In genomic region chr3:8607285-8608040, GRCh38 we compare ENCODE assay signal across 8 cellular contexts. TPM values are rescaled to one million over a fixed set of nuclear protein-coding genes. Genes with fewer than 3 reads are reported as not detected.
DNase-seq lines count a peak whose midpoint lies in the region; ATAC-seq, FAIRE-seq and TF ChIP-seq lines count a peak whose summit lies in the region.

No MANE protein-coding gene starts in this region.

- peak overlapping the region; percentile 16; the same call in 1 of the 2 replicates for H3K4me2 ChIP-seq in HepG2 (ENCODE audit: low read depth, low read length)

- CTCF ChIA-PET in HepG2 (lab: Yijun Ruan, JAX; ENCODE audit: low intra/inter-chr PET ratio, low total read pairs), result interaction anchor here (1.9 kb wide), 1 partner anchor 165 kb away, joined by 18 read pairs; no protein-coding TSS in a partner anchor

- no peaks in the 10 kb centered on the region for H3K79me2 ChIP-seq in HepG2 (ENCODE audit: insufficient read depth, low read length)

- TF ChIP-seq CTCF in GM12872 (IDR thresholded peaks at IDR 0.05; ENCODE audit: insufficient read depth, low read depth, low read length) (peak; percentile 19; the same call in 1 of the 3 replicates), LNCaP clone FGC (IDR thresholded peaks at IDR 0.05; ENCODE audit: control insufficient read depth, extremely low read depth, insufficient read depth) (peak; percentile 88), coronary artery (IDR thresholded peaks at IDR 0.05) (peak; percentile 48), HepG2 (CRISPR knock-in tag; IDR thresholded peaks at IDR 0.05) (peak; percentile 83)

- POLR2A ChIA-PET in HepG2 (lab: Yijun Ruan, JAX), result no interaction called here

- TF ChIP-seq RAD21 in HepG2 (CRISPR knock-in tag; IDR thresholded peaks at IDR 0.05), result peak; percentile 82

- no TSS peak for BruUV-seq in HepG2 (replicated peaks; lab: Mats Ljungman, UMichigan)

- no peaks in the 10 kb centered on the region for H3K36me3 ChIP-seq in HepG2 (replicated peaks in 1 of 2; ENCODE audit: control insufficient read depth in 1 of 2, insufficient read depth in 2 of 2, low read length in 2 of 2)

- no peaks in the 10 kb centered on the region for H3K27me3 ChIP-seq in HepG2 (ENCODE audit: control insufficient read depth in 1 of 2, insufficient read depth in 2 of 2, low read length in 2 of 2)

- no peak for TF ChIP-seq EP300 in HepG2 (IDR thresholded peaks at IDR 0.05; ENCODE audit: low read depth in 2 of 2, low read length in 2 of 2)
- no peak for TF ChIP-seq EP300 in HepG2 (CRISPR knock-in tag; IDR thresholded peaks at IDR 0.05; ENCODE audit: borderline replicate concordance)

- in situ Hi-C loops in HepG2 (cut with HindIII; ENCODE audit: extremely low pct_ligation_motif_present, low pct_unique_long_range_greater_than_20kb), result loop anchor here (10.0 kb wide), 1 partner anchor 283 kb away; no protein-coding TSS in a partner anchor

- no peak overlapping the region for H3K4me3 ChIP-seq in LNCaP clone FGC (ENCODE audit: low read depth, low read length)
- H3K4me3 ChIP-seq in coronary artery, result no peak overlapping the region
- H3K4me3 ChIP-seq in HepG2 (replicated peaks in 1 of 3; ENCODE audit: insufficient read depth in 1 of 3, low read depth in 2 of 3, low read length in 3 of 3), result no peak overlapping the region

- no peaks in the 10 kb centered on the region for H3K9me3 ChIP-seq in HepG2 (ENCODE audit: low read length)

- DNase-seq in LNCaP clone FGC (ENCODE audit: low read depth) (peak; percentile 43), coronary artery (ENCODE audit: low spot score) (peak; percentile 83), HepG2 (ENCODE audit: low spot score) (peak; percentile 55), ureter (ENCODE audit: low spot score) (peak; percentile 81)

- peaks cover 5% of the 10 kb centered on the region; the same call in 1 of the 2 replicates for H3K4me1 ChIP-seq in HepG2 (ENCODE audit: insufficient read depth, low read length)

- 45% methylated on average over 5 of the region's 7 CpGs for WGBS in HepG2 (ENCODE audit: low lambda C conversion rate)

- FAIRE-seq in HepG2 (lab: Jason Lieb, UNC), result peak; percentile 54

- no peaks in the 10 kb centered on the region for H4K20me1 ChIP-seq in HepG2 (ENCODE audit: insufficient read depth, low read length)

- intact Hi-C loops in HepG2 (cut with micrococcal nuclease; ENCODE audit: unreplicated experiment), result loop anchor here (1.0 to 10.0 kb wide), 2 partner anchors 103 to 165 kb away; partner anchors contain the start of gene LMCD1

- H3K9ac ChIP-seq in HepG2 (ENCODE audit: insufficient read depth, low read depth, low read length), result no peak overlapping the region

- H2AFZ ChIP-seq in HepG2 (ENCODE audit: low read length), result no peak overlapping the region

- ATAC-seq in HepG2 (peak; percentile 93), GM19467 (IDR thresholded peaks at IDR 0.05; ENCODE audit: unreplicated experiment) (no peak), GM18868 (IDR thresholded peaks at IDR 0.05; ENCODE audit: unreplicated experiment) (no peak), GM21360 (IDR thresholded peaks at IDR 0.05; ENCODE audit: unreplicated experiment) (no peak)

- no peak for TF ChIP-seq POLR2A in HepG2 (IDR thresholded peaks at IDR 0.05; ENCODE audit: insufficient read depth in 1 of 2, low read depth in 2 of 2, low read length in 2 of 2)

- H3K27ac ChIP-seq in coronary artery (peak overlapping the region in 1 of 2 donors; percentile 47), HepG2 (ENCODE audit: extremely low read length, insufficient read depth, low read length) (no peak overlapping the region)

TF ChIP-seq in HepG2, 621 proteins besides CTCF, POLR2A, EP300 and RAD21:
- no peak for TF ChIP-seq ZNF564 (CRISPR knock-in tag; IDR thresholded peaks at IDR 0.05)
- TF ChIP-seq IKZF5 (CRISPR knock-in tag; IDR thresholded peaks at IDR 0.05), result peak; percentile 24; the same call in 1 of the 2 replicates
- no peak for TF ChIP-seq ERF (CRISPR knock-in tag; IDR thresholded peaks at IDR 0.05)
- no peak for TF ChIP-seq SOX6 (IDR thresholded peaks at IDR 0.05)
- TF ChIP-seq SOX6 (CRISPR knock-in tag; IDR thresholded peaks at IDR 0.05), result 0 out of 2 replicates have a peak, but pooled peaks have one; percentile 17
- TF ChIP-seq ZNF644 (CRISPR knock-in tag; IDR thresholded peaks at IDR 0.05; ENCODE audit: low read depth), result no peak
- TF ChIP-seq HMG20B (CRISPR knock-in tag; conservative IDR thresholded peaks at IDR 0.05), result no peak
- peak; percentile 92 for TF ChIP-seq STAG1 (CRISPR knock-in tag; IDR thresholded peaks at IDR 0.05)
- TF ChIP-seq ZNF580 (CRISPR knock-in tag; IDR thresholded peaks at IDR 0.05; ENCODE audit: borderline replicate concordance, low read depth), result 0 out of 2 replicates have a peak, but pooled peaks have one; percentile 21
- TF ChIP-seq SMC3 (IDR thresholded peaks at IDR 0.05; ENCODE audit: low read length), result peak; percentile 86; the same call in 1 of the 2 replicates

RNA-seq across cellular contexts. Expression of gene SSUH2, which starts 37.1 kb away (rescaled TPM):
- total RNA-seq in HepG2 (2016; rRNA removed; fragmentation: Illumina TruSeq; extraction: Trizol) (36.2 and 38.1 TPM in 2 replicates), ureter (0.55 TPM)
- total RNA-seq in HepG2 (2016; cell fraction: cytosol; rRNA removed; fragmentation: Illumina TruSeq; extraction: Trizol; ENCODE audit: low read depth), result 18.7 and 20.4 TPM in 2 replicates
- total RNA-seq in HepG2 (2016; cell fraction: insoluble cytoplasmic fraction; rRNA removed; fragmentation: Illumina TruSeq; extraction: Trizol), result 34.9 and 39.3 TPM in 2 replicates
- 36.1 and 39.1 TPM in 2 replicates for total RNA-seq in HepG2 (2016; cell fraction: membrane; rRNA removed; fragmentation: Illumina TruSeq; extraction: Trizol)
- total RNA-seq in HepG2 (2016; cell fraction: nucleus; rRNA removed; fragmentation: Illumina TruSeq; extraction: Trizol), result 27.0 and 32.8 TPM in 2 replicates
- polyA plus RNA-seq in HepG2 (2011; rRNA removed), result 125 and 136 TPM in 2 replicates
- 88.0 and 109 TPM in 2 replicates for polyA plus RNA-seq in HepG2 (2011; cell fraction: cytosol; rRNA removed)
- 335 and 419 TPM in 2 replicates for polyA plus RNA-seq in HepG2 (2011; cell fraction: nucleus; rRNA removed)
- 46.9 and 59.9 TPM in 2 replicates for polyA plus RNA-seq in HepG2 (2012)
- polyA plus RNA-seq in HepG2 (2016; cell fraction: cytosol; fragmentation: Illumina TruSeq; extraction: Trizol; ENCODE audit: low read depth), result 25.2 and 30.9 TPM in 2 replicates
- 49.3 and 54.5 TPM in 2 replicates for polyA plus RNA-seq in HepG2 (2016; cell fraction: insoluble cytoplasmic fraction; fragmentation: Illumina TruSeq; extraction: Trizol; ENCODE audit: low read depth)
- 43.5 and 51.8 TPM in 2 replicates for polyA plus RNA-seq in HepG2 (2016; cell fraction: membrane; fragmentation: Illumina TruSeq; extraction: Trizol; ENCODE audit: low read depth)
- polyA plus RNA-seq in HepG2 (2016; cell fraction: nucleus; fragmentation: Illumina TruSeq; extraction: Trizol; ENCODE audit: insufficient read depth, low read depth), result 77.3 and 79.0 TPM in 2 replicates
- polyA minus RNA-seq in HepG2 (2011; rRNA and poly(A)+ RNA removed; ENCODE audit: low replicate concordance), result 2.2 and 130 TPM in 2 replicates
- 39.6 and 44.4 TPM in 2 replicates for polyA minus RNA-seq in HepG2 (2011; cell fraction: cytosol; rRNA and poly(A)+ RNA removed)
- 64.2 and 69.1 TPM in 2 replicates for polyA minus RNA-seq in HepG2 (2011; cell fraction: nucleus; rRNA and poly(A)+ RNA removed)

Comparison
In these comparisons a context has a peak if more than half of its experiments do, and no peak if none do; other contexts are left out.
1. CTCF ChIP-seq: peak in every context shown above with its lines; median percentile 88 in LNCaP clone FGC; 83 in HepG2; 48 in coronary artery; 19 in GM12872.
2. RNA of gene SSUH2, which starts 37.1 kb away (total RNA-seq): 18.7 to 39.3 TPM in HepG2; 0.55 TPM in ureter (single experiment); every median in the first group is over 10 times any median in the second.
3. Peak in every context shown above with its lines, with median percentiles within 50 percentile points of each other: DNase-seq.